In the genomic region with DNA sequence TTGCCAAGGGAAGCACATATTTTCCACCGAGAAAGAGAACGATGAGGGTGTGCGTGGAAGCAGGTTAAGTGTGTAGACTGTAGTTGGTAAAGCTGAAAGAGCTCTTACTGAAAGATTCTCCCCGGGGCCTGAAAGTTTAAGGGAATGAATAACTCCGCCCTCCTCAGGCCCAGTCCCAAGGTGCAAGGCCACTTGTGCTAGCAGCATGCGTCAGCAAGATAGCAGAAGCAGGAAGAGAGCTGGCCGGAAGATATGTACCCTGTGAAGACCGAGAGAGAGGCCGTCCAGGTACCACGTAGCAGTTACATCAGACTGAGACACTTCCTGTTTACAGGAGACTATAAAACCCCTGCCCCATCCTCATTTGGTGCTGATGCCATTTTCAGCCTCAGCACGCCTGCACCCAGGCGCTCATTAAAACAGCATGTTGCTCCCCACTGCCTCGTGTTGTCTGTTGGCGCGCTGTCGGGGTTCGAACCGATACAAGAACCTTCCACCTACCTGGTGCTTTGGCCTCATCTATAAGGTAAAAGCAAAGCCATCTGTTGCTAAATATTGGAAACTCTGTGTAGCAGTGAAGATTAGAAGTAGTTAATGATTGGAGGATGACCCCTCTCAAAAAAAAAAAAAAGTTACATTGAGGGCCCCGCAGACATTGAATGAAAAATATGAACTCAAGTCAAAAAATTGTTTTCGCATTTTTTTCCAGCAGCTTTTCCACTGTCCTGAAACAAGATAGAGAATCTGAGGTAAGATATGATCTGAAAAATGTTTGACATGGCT, we compare ENCODE assay signal across 1 cellular context.
TF ChIP-seq lines count a peak whose summit lies in the region.

No MANE protein-coding gene starts in this region.

TF ChIP-seq in K562, 482 proteins besides CTCF, POLR2A, EP300 and RAD21 (continues in another document):
- TF ChIP-seq NFYB (IDR thresholded peaks at IDR 0.05; ENCODE audit: extremely low read depth, insufficient read length) (no peak), SREBF1 (IDR thresholded peaks at IDR 0.05; ENCODE audit: borderline replicate concordance, low read depth, low read length) (no peak), DNMT1 (IDR thresholded peaks at IDR 0.05) (no peak), MITF (IDR thresholded peaks at IDR 0.05) (peak; percentile 57; the same call in 1 of the 2 replicates), NFRKB (IDR thresholded peaks at IDR 0.05; ENCODE audit: low read depth) (peak; percentile 96), SPI1 (IDR thresholded peaks at IDR 0.05; ENCODE audit: borderline replicate concordance, low read depth, low read length) (peak; percentile 92), CHCHD3 (CRISPR knock-in tag; IDR thresholded peaks at IDR 0.05) (0 out of 2 replicates have a peak, but pooled peaks have one; percentile 46), STAT5B (CRISPR knock-in tag; IDR thresholded peaks at IDR 0.05) (no peak), ZBTB43 (CRISPR knock-in tag; IDR thresholded peaks at IDR 0.05) (no peak), SMARCB1 (IDR thresholded peaks at IDR 0.05; ENCODE audit: insufficient read length, low read depth) (no peak), DIDO1 (tag; IDR thresholded peaks at IDR 0.05; ENCODE audit: low read depth) (no peak), E2F1 (CRISPR knock-in tag; IDR thresholded peaks at IDR 0.05) (peak; percentile 84; the same call in 1 of the 2 replicates), MED1 (CRISPR knock-in tag; IDR thresholded peaks at IDR 0.05; ENCODE audit: borderline replicate concordance) (no peak), HDAC8 (tag; IDR thresholded peaks at IDR 0.05) (no peak), TSHZ1 (CRISPR knock-in tag; IDR thresholded peaks at IDR 0.05) (no peak), ZBTB17 (CRISPR knock-in tag; IDR thresholded peaks at IDR 0.05) (no peak), KLF1 (tag; IDR thresholded peaks at IDR 0.05) (no peak), RBM22 (IDR thresholded peaks at IDR 0.05; ENCODE audit: low read depth, low read length, poor library complexity, severe bottlenecking) (no peak), CREBBP (IDR thresholded peaks at IDR 0.05; ENCODE audit: low read depth, low read length) (no peak), ZSCAN32 (CRISPR knock-in tag; IDR thresholded peaks at IDR 0.05) (peak; percentile 56; the same call in 1 of the 2 replicates), MAX (CRISPR knock-in tag; IDR thresholded peaks at IDR 0.05) (peak; percentile 96), ZNF449 (CRISPR knock-in tag; IDR thresholded peaks at IDR 0.05) (no peak), ZNF639 (CRISPR knock-in tag; conservative IDR thresholded peaks at IDR 0.05 in 1 of 2, IDR thresholded peaks at IDR 0.05 in 1 of 2) (peak in 1 of 2 experiments; percentile 19; a peak in 1 of 4 replicates), EHMT2 (IDR thresholded peaks at IDR 0.05) (no peak), ZNF282 (CRISPR knock-in tag; IDR thresholded peaks at IDR 0.05) (no peak), CHD4 (IDR thresholded peaks at IDR 0.05; ENCODE audit: insufficient read depth, insufficient replicate concordance, low read depth, low read length, poor library complexity, severe bottlenecking) (no peak), XRCC5 (IDR thresholded peaks at IDR 0.05; ENCODE audit: low read depth, low read length) (no peak; the same call in 1 of the 2 replicates), ZNF644 (tag; IDR thresholded peaks at IDR 0.05; ENCODE audit: low read depth) (no peak), CGGBP1 (CRISPR knock-in tag; IDR thresholded peaks at IDR 0.05) (peak; percentile 76), CCAR2 (IDR thresholded peaks at IDR 0.05; ENCODE audit: low read depth, low read length) (no peak), RBM15 (IDR thresholded peaks at IDR 0.05; ENCODE audit: insufficient read depth, low read length) (no peak), ZNF239 (CRISPR knock-in tag; IDR thresholded peaks at IDR 0.05) (no peak), AFF4 (CRISPR knock-in tag; IDR thresholded peaks at IDR 0.05) (peak; percentile 97), ZNF77 (CRISPR knock-in tag; IDR thresholded peaks at IDR 0.05) (no peak), FOXA1 (IDR thresholded peaks at IDR 0.05; ENCODE audit: borderline replicate concordance) (no peak), NR1H2 (CRISPR knock-in tag; IDR thresholded peaks at IDR 0.05) (0 out of 2 replicates have a peak, but pooled peaks have one; percentile 86), BDP1 (IDR thresholded peaks at IDR 0.05; ENCODE audit: insufficient read depth, insufficient read length) (no peak), KLF16 (IDR thresholded peaks at IDR 0.05) (0 out of 2 replicates have a peak, but pooled peaks have one; percentile 32)
- TF ChIP-seq, protein P1, sequence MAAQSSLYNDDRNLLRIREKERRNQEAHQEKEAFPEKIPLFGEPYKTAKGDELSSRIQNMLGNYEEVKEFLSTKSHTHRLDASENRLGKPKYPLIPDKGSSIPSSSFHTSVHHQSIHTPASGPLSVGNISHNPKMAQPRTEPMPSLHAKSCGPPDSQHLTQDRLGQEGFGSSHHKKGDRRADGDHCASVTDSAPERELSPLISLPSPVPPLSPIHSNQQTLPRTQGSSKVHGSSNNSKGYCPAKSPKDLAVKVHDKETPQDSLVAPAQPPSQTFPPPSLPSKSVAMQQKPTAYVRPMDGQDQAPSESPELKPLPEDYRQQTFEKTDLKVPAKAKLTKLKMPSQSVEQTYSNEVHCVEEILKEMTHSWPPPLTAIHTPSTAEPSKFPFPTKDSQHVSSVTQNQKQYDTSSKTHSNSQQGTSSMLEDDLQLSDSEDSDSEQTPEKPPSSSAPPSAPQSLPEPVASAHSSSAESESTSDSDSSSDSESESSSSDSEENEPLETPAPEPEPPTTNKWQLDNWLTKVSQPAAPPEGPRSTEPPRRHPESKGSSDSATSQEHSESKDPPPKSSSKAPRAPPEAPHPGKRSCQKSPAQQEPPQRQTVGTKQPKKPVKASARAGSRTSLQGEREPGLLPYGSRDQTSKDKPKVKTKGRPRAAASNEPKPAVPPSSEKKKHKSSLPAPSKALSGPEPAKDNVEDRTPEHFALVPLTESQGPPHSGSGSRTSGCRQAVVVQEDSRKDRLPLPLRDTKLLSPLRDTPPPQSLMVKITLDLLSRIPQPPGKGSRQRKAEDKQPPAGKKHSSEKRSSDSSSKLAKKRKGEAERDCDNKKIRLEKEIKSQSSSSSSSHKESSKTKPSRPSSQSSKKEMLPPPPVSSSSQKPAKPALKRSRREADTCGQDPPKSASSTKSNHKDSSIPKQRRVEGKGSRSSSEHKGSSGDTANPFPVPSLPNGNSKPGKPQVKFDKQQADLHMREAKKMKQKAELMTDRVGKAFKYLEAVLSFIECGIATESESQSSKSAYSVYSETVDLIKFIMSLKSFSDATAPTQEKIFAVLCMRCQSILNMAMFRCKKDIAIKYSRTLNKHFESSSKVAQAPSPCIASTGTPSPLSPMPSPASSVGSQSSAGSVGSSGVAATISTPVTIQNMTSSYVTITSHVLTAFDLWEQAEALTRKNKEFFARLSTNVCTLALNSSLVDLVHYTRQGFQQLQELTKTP (IDR thresholded peaks at IDR 0.05; ENCODE audit: low read depth in 1 of 2, partially characterized antibody in 2 of 2) = peak; percentile 83 to 94
